In the genomic region with DNA sequence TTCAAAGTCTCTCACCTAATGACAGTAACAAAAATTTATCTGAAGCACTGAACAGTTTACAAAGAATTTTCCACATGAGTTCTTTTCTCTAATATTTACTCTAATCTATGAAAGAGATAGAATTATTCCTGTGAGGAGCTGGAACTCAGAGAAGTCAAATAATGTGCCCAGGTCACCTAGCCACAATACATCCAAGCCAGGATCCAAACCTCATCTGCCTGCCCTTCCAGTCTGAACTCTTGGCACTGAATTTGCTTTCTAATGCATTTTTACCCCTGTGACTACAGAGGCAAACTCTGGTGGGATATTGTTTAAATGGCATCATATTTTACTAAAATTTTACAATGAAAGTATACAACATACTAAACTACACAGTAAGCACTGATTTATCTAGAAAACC, we compare ENCODE assay signal across 29 cellular contexts.
"Had no signal": no experiment of that assay in that cellular context is flagged by ENCODE, and none has a peak within 500 bp of the region (broad histone marks: within the 10 kb centered on the region; RNA-seq: fewer than 3 reads in every experiment).

No MANE protein-coding gene starts in this region.

- H3K27me3 ChIP-seq: stomach, suprapubic skin, testis, thyroid gland, tibial artery, tibial nerve, transverse colon, upper lobe of left lung, upper lobe of right lung, uterus, vagina had no signal

- H3K36me3 Mint-ChIP-seq: stimulated activated effector memory CD8-positive, alpha-beta T cell treated with anti-CD3 and anti-CD28 coated beads, Interleukin-12 subunit alpha, Interleukin-12 subunit beta, amount 100 ng/mL, for 72 hours; stimulated activated memory B cell treated with anti-CD40 and anti-IgM and Interleukin-4, amounts not matched to agents 10 μg/mL and 1 μg/mL and 100 μg/mL, for 72 hours; stimulated activated naive B cell treated with anti-CD40 and anti-IgM and Interleukin-4, amounts not matched to agents 10 μg/mL and 1 μg/mL and 100 μg/mL, for 72 hours; type B pancreatic cell had no signal

- H3K4me1 ChIP-seq: stomach, suprapubic skin, testis, thyroid gland, tibial artery, tibial nerve, transverse colon, upper lobe of left lung, upper lobe of right lung, uterus, vagina had no signal

- H3K27ac Mint-ChIP-seq: stimulated activated effector memory CD8-positive, alpha-beta T cell treated with anti-CD3 and anti-CD28 coated beads, Interleukin-12 subunit alpha, Interleukin-12 subunit beta, amount 100 ng/mL, for 72 hours; stimulated activated memory B cell treated with anti-CD40 and anti-IgM and Interleukin-4, amounts not matched to agents 10 μg/mL and 1 μg/mL and 100 μg/mL, for 72 hours; stimulated activated naive B cell treated with anti-CD40 and anti-IgM and Interleukin-4, amounts not matched to agents 10 μg/mL and 1 μg/mL and 100 μg/mL, for 72 hours; stimulated activated naive CD8-positive, alpha-beta T cell treated with anti-CD3 and anti-CD28 coated beads, Interleukin-15, amount 100 ng/mL, for 72 hours; stimulated activated naive CD8-positive, alpha-beta T cell treated with anti-CD3 and anti-CD28 coated beads, Interleukin-15, Interleukin-2, amounts not matched to agents 100 ng/mL and 50 ng/mL, for 24 hours; type B pancreatic cell had no signal

- H3K36me3 ChIP-seq: stomach, suprapubic skin, thoracic aorta, thyroid gland, tibial artery, tibial nerve, transverse colon, upper lobe of left lung, upper lobe of right lung, uterus, vagina had no signal

- H3K9me3 ChIP-seq: stomach, suprapubic skin, testis, thoracic aorta, thyroid gland, tibial artery, tibial nerve, transverse colon, upper lobe of left lung, upper lobe of right lung, uterus, vagina had no signal

- DNase-seq: stimulated activated CD4-positive, alpha-beta T cell treated with anti-CD3 and anti-CD28 coated beads, Interleukin-2, amount 100 ng/mL, for 48 hours; stimulated activated CD4-positive, alpha-beta T cell treated with anti-CD3 and anti-CD28 coated beads, Interleukin-4, amount 100 ng/mL, for 1 hour; stimulated activated CD4-positive, alpha-beta T cell treated with anti-CD3 and anti-CD28 coated beads, Interleukin-4, amount 100 ng/mL, for 24 hours; stimulated activated CD4-positive, alpha-beta T cell treated with anti-CD3 and anti-CD28 coated beads, Interleukin-4, amount 100 ng/mL, for 4 hours; stimulated activated CD8-positive, alpha-beta memory T cell treated with anti-CD3 and anti-CD28 coated beads, Interleukin-4, amount 100 ng/mL, for 48 hours; stimulated activated naive B cell treated with anti-CD40 and anti-IgM and Interleukin-4, amounts not matched to agents 10 μg/mL and 1 μg/mL and 100 μg/mL, for 72 hours; stimulated activated naive CD4-positive, alpha-beta T cell; stimulated activated naive CD4-positive, alpha-beta T cell treated with Interleukin-2 at 50 U/mL for 16 hours; stimulated activated naive CD8-positive, alpha-beta T cell treated with anti-CD3 and anti-CD28 coated beads, Interleukin-15, amount 100 ng/mL, for 72 hours; stimulated activated naive CD8-positive, alpha-beta T cell treated with anti-CD3 and anti-CD28 coated beads, Interleukin-15, Interleukin-2, amounts not matched to agents 100 U/mL and 50 U/mL, for 24 hours; stomach; substantia nigra; testis; thyroid gland; tibial artery; transverse colon; trophoblast cell; upper lobe of left lung; upper lobe of right lung; uterus had no signal

- H3K4me1 Mint-ChIP-seq: stimulated activated effector memory CD8-positive, alpha-beta T cell treated with anti-CD3 and anti-CD28 coated beads, Interleukin-12 subunit alpha, Interleukin-12 subunit beta, amount 100 ng/mL, for 72 hours; stimulated activated memory B cell treated with anti-CD40 and anti-IgM and Interleukin-4, amounts not matched to agents 10 μg/mL and 1 μg/mL and 100 μg/mL, for 72 hours; stimulated activated naive B cell treated with anti-CD40 and anti-IgM and Interleukin-4, amounts not matched to agents 10 μg/mL and 1 μg/mL and 100 μg/mL, for 72 hours; stimulated activated naive CD8-positive, alpha-beta T cell treated with anti-CD3 and anti-CD28 coated beads, Interleukin-15, amount 100 ng/mL, for 72 hours had no signal

- H3K4me3 ChIP-seq: stomach, suprapubic skin, testis, thoracic aorta, thyroid gland, tibial artery, tibial nerve, transverse colon, upper lobe of left lung, upper lobe of right lung, uterus, vagina had no signal

- H3K9me3 Mint-ChIP-seq: stimulated activated effector memory CD8-positive, alpha-beta T cell treated with anti-CD3 and anti-CD28 coated beads, Interleukin-12 subunit alpha, Interleukin-12 subunit beta, amount 100 ng/mL, for 72 hours; stimulated activated memory B cell treated with anti-CD40 and anti-IgM and Interleukin-4, amounts not matched to agents 10 μg/mL and 1 μg/mL and 100 μg/mL, for 72 hours; stimulated activated naive B cell treated with anti-CD40 and anti-IgM and Interleukin-4, amounts not matched to agents 10 μg/mL and 1 μg/mL and 100 μg/mL, for 72 hours; stimulated activated naive CD8-positive, alpha-beta T cell treated with anti-CD3 and anti-CD28 coated beads, Interleukin-15, amount 100 ng/mL, for 72 hours; stimulated activated naive CD8-positive, alpha-beta T cell treated with anti-CD3 and anti-CD28 coated beads, Interleukin-15, Interleukin-2, amounts not matched to agents 100 ng/mL and 50 ng/mL, for 24 hours; type B pancreatic cell had no signal

- FAIRE-seq: urothelium cell line had no signal

- ATAC-seq: stimulated activated effector memory CD8-positive, alpha-beta T cell treated with anti-CD3 and anti-CD28 coated beads, Interleukin-12 subunit alpha, Interleukin-12 subunit beta, amount 100 ng/mL, for 72 hours; stimulated activated memory B cell treated with anti-CD40 and anti-IgM and Interleukin-4, amounts not matched to agents 10 μg/mL and 1 μg/mL and 100 μg/mL, for 72 hours; stimulated activated naive B cell treated with anti-CD40 and anti-IgM and Interleukin-4, amounts not matched to agents 10 μg/mL and 1 μg/mL and 100 μg/mL, for 72 hours; stimulated activated naive CD8-positive, alpha-beta T cell treated with anti-CD3 and anti-CD28 coated beads, Interleukin-15, amount 100 ng/mL, for 72 hours; stimulated activated naive CD8-positive, alpha-beta T cell treated with anti-CD3 and anti-CD28 coated beads, Interleukin-15, Interleukin-2, amounts not matched to agents 100 U/mL and 50 U/mL, for 24 hours; upper lobe of right lung had no signal

- H3K27ac ChIP-seq: stomach, suprapubic skin, testis, thoracic aorta, thyroid gland, tibial artery, tibial nerve, transverse colon, upper lobe of left lung, upper lobe of right lung, uterus, vagina had no signal

- H3K4me3 Mint-ChIP-seq: stimulated activated effector memory CD8-positive, alpha-beta T cell treated with anti-CD3 and anti-CD28 coated beads, Interleukin-12 subunit alpha, Interleukin-12 subunit beta, amount 100 ng/mL, for 72 hours; stimulated activated memory B cell treated with anti-CD40 and anti-IgM and Interleukin-4, amounts not matched to agents 10 μg/mL and 1 μg/mL and 100 μg/mL, for 72 hours; stimulated activated naive B cell treated with anti-CD40 and anti-IgM and Interleukin-4, amounts not matched to agents 10 μg/mL and 1 μg/mL and 100 μg/mL, for 72 hours; stimulated activated naive CD8-positive, alpha-beta T cell treated with anti-CD3 and anti-CD28 coated beads, Interleukin-15, amount 100 ng/mL, for 72 hours; stimulated activated naive CD8-positive, alpha-beta T cell treated with anti-CD3 and anti-CD28 coated beads, Interleukin-15, Interleukin-2, amounts not matched to agents 100 ng/mL and 50 ng/mL, for 24 hours; type B pancreatic cell had no signal
